7 cellular contexts compared by ENCODE assay signal in genomic region chr2:160493227-160494028, GRCh38.
DNase-seq lines count a peak whose midpoint lies in the region; TF ChIP-seq lines count a peak whose summit lies in the region.

Gene RBMS1 (minus strand): TSS chr2:160493807. CDS start chr2:160493363, 444 bp downstream.

- peak within 1 kb of the TSS; percentile 85 for H3K4me3 ChIP-seq in choroid plexus epithelial cell (ENCODE audit: low read depth, low read length)

- TF ChIP-seq CTCF in GM20000 (IDR thresholded peaks at IDR 0.05; ENCODE audit: extremely low read depth, missing control alignments) (no peak), choroid plexus epithelial cell (conservative IDR thresholded peaks at IDR 0.05; ENCODE audit: low read depth, low read length) (no peak)

- DNase-seq in GM20000 (ENCODE audit: low spot score) (peak; percentile 53), NCI-H1105 treated with DMSO at 0.1 percent for 48 hours (lab: John Stamatoyannopoulos, UW) (peak; percentile 71), choroid plexus epithelial cell (ENCODE audit: low read depth) (peak; percentile 48), kidney tubule cell (ENCODE audit: low spot score) (peak; percentile 75), GM19238 (ENCODE audit: insufficient read length, low spot score) (no peak)
- DNase-seq in activated CD4-positive, CD25-positive, alpha-beta regulatory T cell treated with anti-CD3 and anti-CD28 coated beads, Interleukin-2, amount 50 U/mL, for 72 hours = peak; percentile 54
- peak; percentile 33 to 42 for DNase-seq in stimulated activated CD4-positive, alpha-beta T cell treated with anti-CD3 and anti-CD28 coated beads, Interleukin-1b, Interleukin-23, amount 100 ng/mL, for 4 hours (ENCODE audit: low read depth in 2 of 2)
